13 cellular contexts compared by ENCODE assay signal in the genomic region with DNA sequence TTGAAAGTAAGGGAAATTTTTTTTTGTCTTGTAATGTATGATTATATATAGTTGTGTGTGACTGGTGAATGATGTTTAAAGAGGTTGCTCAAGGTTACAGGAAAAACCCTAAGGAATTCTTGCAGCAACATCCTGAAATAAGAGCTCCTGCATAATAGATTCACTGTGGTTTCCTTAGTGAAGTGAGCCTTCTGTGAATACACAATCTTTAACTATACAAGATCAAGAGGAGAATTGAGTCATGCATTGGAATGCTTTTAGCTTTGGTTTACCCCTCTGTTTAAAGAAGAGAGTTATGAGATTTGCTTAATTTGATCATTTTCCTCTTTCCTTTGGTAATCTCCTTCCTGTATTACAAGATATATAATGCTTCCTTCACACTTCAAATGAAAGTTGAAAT.
DNase-seq lines count a peak whose midpoint lies in the region; ATAC-seq, FAIRE-seq and TF ChIP-seq lines count a peak whose summit lies in the region.
"Had no signal": no experiment of that assay in that cellular context is flagged by ENCODE, and none has a peak within 500 bp of the region (broad histone marks: within the 10 kb centered on the region; RNA-seq: fewer than 3 reads in every experiment).

No MANE protein-coding gene starts in this region.

- FAIRE-seq in H1 (lab: Jason Lieb, UNC) = no peak
- FAIRE-seq in D721Med (lab: Jason Lieb, UNC) = no peak
- FAIRE-seq: TTC549 had no signal

- intact Hi-C loops in sigmoid colon (cut with DNase I) = no loop called here

- TF ChIP-seq POLR2A in H1 (IDR thresholded peaks at IDR 0.05; ENCODE audit: control extremely low read depth in 1 of 2, low read depth in 2 of 2, low read length in 2 of 2) (no peak), sigmoid colon (IDR thresholded peaks at IDR 0.05) (no peak)

- H3K27ac ChIP-seq in H1 (ENCODE audit: low read depth, low read length) (no peak overlapping the region), neural cell (ENCODE audit: low read length) (peak overlapping the region; percentile 69), sigmoid colon (no peak overlapping the region)

- H2BK20ac ChIP-seq in H1 (ENCODE audit: low read length) = no peak overlapping the region

- no peaks in the 10 kb centered on the region for H3K27me3 ChIP-seq in H1 (replicated peaks in 1 of 4; ENCODE audit: control insufficient read depth in 3 of 4, extremely low read depth in 1 of 4, insufficient read depth in 3 of 4, low read length in 3 of 4)
- no peaks in the 10 kb centered on the region for H3K27me3 ChIP-seq in neural cell (ENCODE audit: insufficient read depth, low read depth, low read length)
- no peaks in the 10 kb centered on the region for H3K27me3 ChIP-seq in sigmoid colon

- H4K20me1 ChIP-seq in H1 (replicated peaks in 1 of 2; ENCODE audit: control insufficient read depth in 1 of 2, insufficient read depth in 2 of 2, low read length in 2 of 2) (no peaks in the 10 kb centered on the region), neural cell (ENCODE audit: insufficient read depth) (no peaks in the 10 kb centered on the region)

- H2AFZ ChIP-seq in H1 (ENCODE audit: low read length) = no peak overlapping the region
- no peak overlapping the region for H2AFZ ChIP-seq in neural cell (ENCODE audit: low read depth, low read length)

- no peaks in the 10 kb centered on the region for H3K9me2 ChIP-seq in neural cell (ENCODE audit: insufficient read depth, low read length)

- no peak overlapping the region for H2BK5ac ChIP-seq in H1 (ENCODE audit: low read depth, low read length)

- no peak overlapping the region for H3K4me3 ChIP-seq in H1 (ENCODE audit: extremely low read depth in 1 of 4, insufficient read depth in 2 of 4, low read depth in 3 of 4, low read length in 4 of 4)
- peak overlapping the region; percentile 22 for H3K4me3 ChIP-seq in neural cell (ENCODE audit: low read length)
- no peak overlapping the region for H3K4me3 ChIP-seq in sigmoid colon

- H3K9me3 ChIP-seq in H1 (ENCODE audit: insufficient read depth in 2 of 2, low read depth in 1 of 2, low read length in 1 of 2) (no peaks in the 10 kb centered on the region), neural cell (ENCODE audit: low read length) (no peaks in the 10 kb centered on the region), sigmoid colon (no peaks in the 10 kb centered on the region)

- POLR2A ChIA-PET in H1 (lab: Charles Lee; ENCODE audit: partially characterized antibody) = no interaction called here

- no peak overlapping the region for H3K4ac ChIP-seq in H1 (replicated peaks; ENCODE audit: insufficient read length, low read depth, low read length)

- TF ChIP-seq CTCF in H1 (IDR thresholded peaks at IDR 0.05; ENCODE audit: control extremely low read depth in 1 of 3, insufficient read depth in 1 of 3, low read depth in 1 of 3, low read length in 3 of 3) (no peak), neural cell (IDR thresholded peaks at IDR 0.05; ENCODE audit: poor library complexity, severe bottlenecking) (no peak), sigmoid colon (IDR thresholded peaks at IDR 0.05) (no peak), D721Med (IDR thresholded peaks at IDR 0.05; ENCODE audit: insufficient read depth, missing control alignments) (no peak)

- no peak for ATAC-seq in HG03520 (IDR thresholded peaks at IDR 0.05; ENCODE audit: unreplicated experiment)

- no peak overlapping the region for H3K9ac ChIP-seq in H1 (replicated peaks in 1 of 4; ENCODE audit: extremely low read depth in 1 of 4, low read depth in 3 of 4, low read length in 3 of 4)
- no peak overlapping the region for H3K9ac ChIP-seq in neural cell (ENCODE audit: low read length)

- no peak overlapping the region for H3K23ac ChIP-seq in H1 (ENCODE audit: insufficient read length)

- CTCF ChIA-PET in H1 (lab: Charles Lee; ENCODE audit: partially characterized antibody) = no interaction called here

- no peaks in the 10 kb centered on the region for H3K79me2 ChIP-seq in H1 (ENCODE audit: control insufficient read depth in 1 of 2, insufficient read depth in 2 of 2, low read length in 2 of 2)
- H3K79me2 ChIP-seq in neural cell (replicated peaks; ENCODE audit: insufficient read depth, low read length) = no peaks in the 10 kb centered on the region

- H3K36me3 ChIP-seq in H1 (ENCODE audit: control insufficient read depth in 2 of 4, insufficient read depth in 4 of 4, low read length in 3 of 4) (no peaks in the 10 kb centered on the region), neural cell (ENCODE audit: insufficient read depth, low read length) (no peaks in the 10 kb centered on the region), sigmoid colon (no peaks in the 10 kb centered on the region)

- H3K4me1 ChIP-seq in H1 (replicated peaks in 1 of 4; ENCODE audit: control insufficient read depth in 3 of 4, insufficient read depth in 4 of 4, low read length in 3 of 4) (0 out of 7 replicates have a peak, but pooled peaks cover 0 to 2% (median 0%) of the 10 kb centered on the region in 4 experiments), sigmoid colon (no peaks in the 10 kb centered on the region)

- no peak overlapping the region for H2AK5ac ChIP-seq in H1 (ENCODE audit: low read depth, low read length)

- DNase-seq in Daoy (ENCODE audit: low read depth) (peak; percentile 76), NCI-H2107 (lab: John Stamatoyannopoulos, UW) (peak; percentile 5), H1 (ENCODE audit: low read depth in 1 of 2, low spot score in 2 of 2) (no peak), Ammon's horn (ENCODE audit: low spot score) (no peak), sigmoid colon (no peak), D721Med (ENCODE audit: insufficient read length, low spot score) (no peak)
- DNase-seq: H7; NCI-H1105; NK-92 treated with Interleukin-12 subunit alpha and Interleukin-12 subunit beta, amount 100 ng/mL, for 24 hours; occipital lobe had no signal

- no peak overlapping the region for H4K5ac ChIP-seq in H1 (ENCODE audit: insufficient read length, low read depth, low read length)

- no peak overlapping the region for H3K14ac ChIP-seq in H1 (ENCODE audit: insufficient read length)

- no peak for TF ChIP-seq RAD21 in H1 (IDR thresholded peaks at IDR 0.05 in 1 of 2, conservative IDR thresholded peaks at IDR 0.05 in 1 of 2; ENCODE audit: low read depth in 2 of 2, low read length in 2 of 2)
- TF ChIP-seq RAD21 in neural cell (conservative IDR thresholded peaks at IDR 0.05) = no peak

- H4K8ac ChIP-seq in H1 (ENCODE audit: extremely low read depth, insufficient read depth, low read length) = no peak overlapping the region

- H4K91ac ChIP-seq in H1 (replicated peaks; ENCODE audit: insufficient read length, low read length) = no peak overlapping the region

- H2BK12ac ChIP-seq in H1 (ENCODE audit: low read depth, low read length) = no peak overlapping the region

- H3K4me2 ChIP-seq in H1 (ENCODE audit: insufficient read depth in 1 of 2, low read depth in 2 of 2, low read length in 2 of 2) = no peak overlapping the region
- H3K4me2 ChIP-seq in neural cell (ENCODE audit: low read length) = peak overlapping the region; percentile 30

- H3F3A ChIP-seq in neural cell (ENCODE audit: insufficient read depth, low read length, poor library complexity, severe bottlenecking) = no peaks in the 10 kb centered on the region

- no peak for TF ChIP-seq EP300 in H1 (IDR thresholded peaks at IDR 0.05; ENCODE audit: borderline replicate concordance in 1 of 2, low read depth in 2 of 2, low read length in 2 of 2)
- peak; percentile 72 for TF ChIP-seq EP300 in neural cell (conservative IDR thresholded peaks at IDR 0.05; ENCODE audit: poor library complexity, severe bottlenecking)
- TF ChIP-seq EP300 in sigmoid colon (IDR thresholded peaks at IDR 0.05) = no peak

- no peak overlapping the region for H2BK15ac ChIP-seq in H1 (ENCODE audit: low read length)

- H3K79me1 ChIP-seq in H1 (ENCODE audit: low read depth, low read length) = no peaks in the 10 kb centered on the region

- no peaks in the 10 kb centered on the region for H3K23me2 ChIP-seq in H1 (ENCODE audit: low read depth, low read length)

- H3K18ac ChIP-seq in H1 (ENCODE audit: extremely low read depth, low read length) = no peak overlapping the region

- H3K56ac ChIP-seq in H1 (replicated peaks; ENCODE audit: insufficient read length, low read depth, low read length) = no peak overlapping the region

- no peak overlapping the region for H2BK120ac ChIP-seq in H1 (replicated peaks; ENCODE audit: low read depth, low read length)

TF ChIP-seq in H1, 55 proteins besides CTCF, POLR2A, EP300 and RAD21:
- TF ChIP-seq POU5F1 (IDR thresholded peaks at IDR 0.05; ENCODE audit: low read depth, low read length) = no peak
- peak; percentile 56; the same call in 1 of the 2 replicates for TF ChIP-seq CEBPB (IDR thresholded peaks at IDR 0.05; ENCODE audit: low read depth, low read length)

TF ChIP-seq in neural cell, 6 proteins besides CTCF, POLR2A, EP300 and RAD21:
- TF ChIP-seq REST (IDR thresholded peaks at IDR 0.05; ENCODE audit: borderline replicate concordance) (peak; percentile 33), TAF1 (IDR thresholded peaks at IDR 0.05; ENCODE audit: low read depth) (no peak)

Comparison
In these comparisons a context has a peak if more than half of its experiments do, and no peak if none do; other contexts are left out.
1. DNase-seq: peak in Daoy (single experiment) and NCI-H2107 (single experiment); none in H1 (0 of 2), Ammon's horn (single experiment), sigmoid colon (single experiment) and D721Med (single experiment).